ENCODE assay signal across 14 cellular contexts in genomic region chr2:137966043-137966442, GRCh38. TPM values are rescaled to one million over a fixed set of nuclear protein-coding genes. Genes with fewer than 3 reads are reported as not detected.
DNase-seq lines count a peak whose midpoint lies in the region; ATAC-seq, FAIRE-seq and TF ChIP-seq lines count a peak whose summit lies in the region.
"Had no signal": no experiment of that assay in that cellular context is flagged by ENCODE, and none has a peak within 500 bp of the region (broad histone marks: within the 10 kb centered on the region; RNA-seq: fewer than 3 reads in every experiment).

No MANE protein-coding gene starts in this region.

- FAIRE-seq in small intestine (lab: Jason Lieb, UNC) = no peak
- FAIRE-seq: A204.1 had no signal

- TF ChIP-seq CTCF in left ventricle myocardium inferior (IDR thresholded peaks at IDR 0.05; ENCODE audit: borderline replicate concordance) (no peak), fibroblast of villous mesenchyme (IDR thresholded peaks at IDR 0.05; ENCODE audit: insufficient read depth, low read depth, low read length) (no peak), parathyroid adenoma (IDR thresholded peaks at IDR 0.05) (no peak), uterus (IDR thresholded peaks at IDR 0.05) (no peak)

- no peaks in the 10 kb centered on the region for H3K9me3 ChIP-seq in left ventricle myocardium inferior (replicated peaks)
- H3K9me3 ChIP-seq in parathyroid adenoma (ENCODE audit: control insufficient read depth, low read length) = no peaks in the 10 kb centered on the region
- H3K9me3 ChIP-seq in uterus = no peaks in the 10 kb centered on the region
- no peaks in the 10 kb centered on the region for H3K9me3 ChIP-seq in small intestine (ENCODE audit: control insufficient read depth, low read depth)
- H3K9me3 ChIP-seq: mucosa of descending colon had no signal

- H2AFZ ChIP-seq in parathyroid adenoma = no peak overlapping the region

- no peaks in the 10 kb centered on the region for H3K79me2 ChIP-seq in parathyroid adenoma

- no peak for TF ChIP-seq POLR2A in uterus (IDR thresholded peaks at IDR 0.05)

- 57 to 59% (median 58%) methylated on average over 3 of the region's 3 CpGs for WGBS in small intestine, 3 donors

- H3K36me3 ChIP-seq in left ventricle myocardium inferior = no peaks in the 10 kb centered on the region
- H3K36me3 ChIP-seq in parathyroid adenoma (ENCODE audit: control insufficient read depth, insufficient read depth, low read length) = no peaks in the 10 kb centered on the region
- no peaks in the 10 kb centered on the region for H3K36me3 ChIP-seq in uterus
- peaks cover 0 to 2% of the 10 kb centered on the region in 2 donors for H3K36me3 ChIP-seq in small intestine (ENCODE audit: control insufficient read depth in 2 of 2, insufficient read depth in 2 of 2, low read length in 2 of 2)

- H3K4me2 ChIP-seq in parathyroid adenoma (ENCODE audit: low read length) = peak overlapping the region; percentile 17

- H3K27me3 ChIP-seq in left ventricle myocardium inferior (ENCODE audit: low read depth) (no peaks in the 10 kb centered on the region), parathyroid adenoma (ENCODE audit: control insufficient read depth, insufficient read depth, low read length) (no peaks in the 10 kb centered on the region), uterus (no peaks in the 10 kb centered on the region), small intestine (ENCODE audit: control insufficient read depth in 2 of 2, insufficient read depth in 2 of 2, low read length in 2 of 2) (no peaks in the 10 kb centered on the region)

- H3K4me3 ChIP-seq in left ventricle myocardium inferior = peak overlapping the region; percentile 66
- peak overlapping the region; percentile 81 for H3K4me3 ChIP-seq in fibroblast of villous mesenchyme (ENCODE audit: low read depth, low read length)
- no peak overlapping the region for H3K4me3 ChIP-seq in parathyroid adenoma (ENCODE audit: low read depth, low read length)
- H3K4me3 ChIP-seq in uterus = peak overlapping the region; percentile 45 to 54
- peak overlapping the region in 1 of 2 donors; percentile 15 for H3K4me3 ChIP-seq in small intestine (ENCODE audit: low read depth in 1 of 2, low read length in 2 of 2)

- intact Hi-C loops in left ventricle myocardium inferior (cut with micrococcal nuclease) = no loop called here
- intact Hi-C loops in left cardiac atrium (cut with DNase I) = no loop called here
- intact Hi-C loops in uterus (cut with DNase I; ENCODE audit: low total_unique reads) = no loop called here

- DNase-seq in left ventricle myocardium inferior = no peak
- DNase-seq in left cardiac atrium = no peak
- DNase-seq in fibroblast of villous mesenchyme (ENCODE audit: low read depth) = no peak
- DNase-seq in uterus = no peak
- no peak for DNase-seq in small intestine
- no peak for DNase-seq in COLO829 (ENCODE audit: low spot score)
- no peak for DNase-seq in NCI-H1694 (lab: John Stamatoyannopoulos, UW)
- DNase-seq: central memory CD4-positive, alpha-beta T cell; COR-L47; erythroblast; mucosa of descending colon had no signal

- peaks cover 42% of the 10 kb centered on the region for H3K4me1 ChIP-seq in left ventricle myocardium inferior
- H3K4me1 ChIP-seq in parathyroid adenoma = peaks cover 6% of the 10 kb centered on the region
- no peaks in the 10 kb centered on the region for H3K4me1 ChIP-seq in uterus
- peaks cover 0 to 11% of the 10 kb centered on the region in 2 donors for H3K4me1 ChIP-seq in small intestine (ENCODE audit: control insufficient read depth in 2 of 2, insufficient read depth in 1 of 2, low read depth in 1 of 2, low read length in 1 of 2)

- H3K27ac ChIP-seq in left ventricle myocardium inferior (replicated peaks) = peak overlapping the region; percentile 86
- no peak overlapping the region for H3K27ac ChIP-seq in parathyroid adenoma
- peak overlapping the region; percentile 86 to 96 for H3K27ac ChIP-seq in uterus
- peak overlapping the region in 1 of 2 donors; percentile 16 for H3K27ac ChIP-seq in small intestine (ENCODE audit: low read depth in 1 of 2, low read length in 1 of 2)

- no peak for ATAC-seq in left cardiac atrium
- ATAC-seq: mucosa of descending colon; stimulated activated memory B cell treated with anti-CD40 and anti-IgM and Interleukin-4, amounts not matched to agents 10 μg/mL and 1 μg/mL and 100 μg/mL, for 72 hours had no signal

- H3K9ac ChIP-seq in parathyroid adenoma = no peak overlapping the region

RNA-seq across cellular contexts. Expression of gene HNMT, which starts 1.8 kb away (rescaled TPM):
- total RNA-seq in left ventricle myocardium inferior = 11.7 TPM
- total RNA-seq in left cardiac atrium = 10 to 100 TPM; 19.0 to 32.6 TPM
- 64.4 and 161 TPM in 2 replicates for total RNA-seq in fibroblast of villous mesenchyme
- total RNA-seq in uterus = 100 to 1,000 TPM in 1 of 4 donors, 10 to 100 TPM in 3; 21.5 to 122 (median 60.4) TPM
- 10 to 100 TPM; 22.8 to 37.8 (median 26.2) TPM for polyA plus RNA-seq in small intestine
